In genomic region chrX:20315140-20315539, GRCh38 we compare ENCODE assay signal across 1 cellular context.
TF ChIP-seq lines count a peak whose summit lies in the region.

No MANE protein-coding gene starts in this region.

TF ChIP-seq in GM12878, 131 proteins besides CTCF, POLR2A, EP300 and RAD21 (continued from another document):
- TF ChIP-seq SPI1 (IDR thresholded peaks at IDR 0.05; ENCODE audit: borderline replicate concordance, insufficient read depth, low read depth, low read length), result peak; percentile 88; the same call in 1 of the 2 replicates
- TF ChIP-seq CREB1 (IDR thresholded peaks at IDR 0.05; ENCODE audit: low read depth), result no peak
- TF ChIP-seq SP1 (IDR thresholded peaks at IDR 0.05; ENCODE audit: low read depth, low read length), result no peak
- no peak for TF ChIP-seq SIX5 (IDR thresholded peaks at IDR 0.05; ENCODE audit: low read depth, low read length, severe bottlenecking)
- no peak for TF ChIP-seq TARDBP (IDR thresholded peaks at IDR 0.05; ENCODE audit: borderline replicate concordance)
- no peak for TF ChIP-seq YBX1 (IDR thresholded peaks at IDR 0.05)
- no peak for TF ChIP-seq ZNF384 (IDR thresholded peaks at IDR 0.05; ENCODE audit: borderline replicate concordance, low read depth, low read length)
- TF ChIP-seq EED (IDR thresholded peaks at IDR 0.05; ENCODE audit: low read depth), result peak; percentile 39; the same call in 1 of the 2 replicates
- TF ChIP-seq PKNOX1 (IDR thresholded peaks at IDR 0.05), result peak; percentile 81
- no peak for TF ChIP-seq RAD51 (IDR thresholded peaks at IDR 0.05)
- TF ChIP-seq IRF4 (IDR thresholded peaks at IDR 0.05; ENCODE audit: low read depth, low read length), result peak; percentile 71; the same call in 1 of the 2 replicates
- no peak for TF ChIP-seq RFX5 (IDR thresholded peaks at IDR 0.05; ENCODE audit: low read depth, low read length)
- TF ChIP-seq IKZF2 (IDR thresholded peaks at IDR 0.05), result peak; percentile 39 to 47; a peak in 3 of 4 replicates
